Comparison of ENCODE assay signal across 21 cellular contexts in genomic region chr6:149218471-149218870, GRCh38.
DNase-seq lines count a peak whose midpoint lies in the region; ATAC-seq and TF ChIP-seq lines count a peak whose summit lies in the region.
"Had no signal": no experiment of that assay in that cellular context is flagged by ENCODE, and none has a peak within 500 bp of the region (broad histone marks: within the 10 kb centered on the region; RNA-seq: fewer than 3 reads in every experiment).

No MANE protein-coding gene starts in this region.

- H3K36me3 Mint-ChIP-seq in CD8-positive, alpha-beta T cell = no peaks in the 10 kb centered on the region
- peaks cover 5% of the 10 kb centered on the region for H3K36me3 Mint-ChIP-seq in activated T-helper 17 cell treated with anti-CD3 and anti-CD28 coated beads, Interleukin-2, amount 50 U/mL, for 72 hours (ENCODE audit: low read depth)

- ATAC-seq in activated CD4-positive, CD25-positive, alpha-beta regulatory T cell treated with anti-CD3 and anti-CD28 coated beads, Interleukin-2, amount 50 U/mL, for 24 hours = peak; percentile 19 to 42
- ATAC-seq in CD8-positive, alpha-beta T cell = no peak
- peak; percentile 64 for ATAC-seq in activated T-helper 17 cell treated with anti-CD3 and anti-CD28 coated beads, Interleukin-2, amount 50 U/mL, for 72 hours (replicated peaks)
- no peak for ATAC-seq in left cardiac atrium
- ATAC-seq: left colon; naive thymus-derived CD8-positive, alpha-beta T cell; PC-3 had no signal

- no peak overlapping the region for H3K4me3 Mint-ChIP-seq in CD8-positive, alpha-beta T cell
- peak overlapping the region; percentile 43 for H3K4me3 Mint-ChIP-seq in activated T-helper 17 cell treated with anti-CD3 and anti-CD28 coated beads, Interleukin-2, amount 50 U/mL, for 72 hours
- H3K4me3 Mint-ChIP-seq: naive thymus-derived CD8-positive, alpha-beta T cell had no signal

- no peak overlapping the region for H3K4me3 ChIP-seq in CD8-positive, alpha-beta T cell (ENCODE audit: low read depth, low read length)
- H3K4me3 ChIP-seq: sigmoid colon, tibial artery had no signal

- peaks cover 5% of the 10 kb centered on the region for H3K4me1 ChIP-seq in CD8-positive, alpha-beta T cell (ENCODE audit: insufficient read depth, low read length)
- H3K4me1 ChIP-seq: tibial artery had no signal

- no peak for DNase-seq in activated CD4-positive, CD25-positive, alpha-beta regulatory T cell treated with anti-CD3 and anti-CD28 coated beads, Interleukin-2, amount 50 U/mL, for 72 hours
- DNase-seq in CD8-positive, alpha-beta T cell = no peak
- DNase-seq in medulla oblongata (ENCODE audit: extremely low spot score) (peak; percentile 44), left cardiac atrium (no peak), NCI-H1048 (lab: John Stamatoyannopoulos, UW) (no peak)
- DNase-seq in effector CD8-positive, alpha-beta T cell (lab: John Stamatoyannopoulos, UW) = no peak
- DNase-seq: COR-L47; H7; Kasumi-1; left colon; naive thymus-derived CD8-positive, alpha-beta T cell; NCI-H1092; NCI-H2029; PC-3; SIG-M5; sigmoid colon; stimulated activated naive CD4-positive, alpha-beta T cell; tibial artery had no signal

- intact Hi-C loops in CD8-positive, alpha-beta T cell (cut with DNase I, micrococcal nuclease) = no loop called here
- intact Hi-C loops in left cardiac atrium (cut with DNase I) = no loop called here

- H3K9me3 ChIP-seq in CD8-positive, alpha-beta T cell (ENCODE audit: low read length) = no peaks in the 10 kb centered on the region
- H3K9me3 ChIP-seq: sigmoid colon, tibial artery had no signal

- H3K27ac ChIP-seq in CD8-positive, alpha-beta T cell (ENCODE audit: low read depth, low read length) = no peak overlapping the region
- H3K27ac ChIP-seq: 22Rv1, sigmoid colon, tibial artery had no signal

- POLR2A ChIA-PET in CD8-positive, alpha-beta T cell (lab: Charles Lee) = no interaction called here

- no peaks in the 10 kb centered on the region for H3K36me3 ChIP-seq in CD8-positive, alpha-beta T cell (ENCODE audit: insufficient read depth, low read length)
- H3K36me3 ChIP-seq: sigmoid colon, tibial artery had no signal

- no peaks in the 10 kb centered on the region for H3K27me3 Mint-ChIP-seq in CD8-positive, alpha-beta T cell (ENCODE audit: low read depth)
- H3K27me3 Mint-ChIP-seq in activated T-helper 17 cell treated with anti-CD3 and anti-CD28 coated beads, Interleukin-2, amount 50 U/mL, for 72 hours = no peaks in the 10 kb centered on the region
- H3K27me3 Mint-ChIP-seq: naive thymus-derived CD8-positive, alpha-beta T cell had no signal

- TF ChIP-seq CTCF in CD8-positive, alpha-beta T cell (IDR thresholded peaks at IDR 0.05) = no peak

- CTCF ChIA-PET in CD8-positive, alpha-beta T cell (lab: Charles Lee) = interaction anchor here (2.2 kb wide), 1 partner anchor 214 kb away, joined by 7 read pairs; no protein-coding TSS in a partner anchor

- no peaks in the 10 kb centered on the region for H3K9me3 Mint-ChIP-seq in CD8-positive, alpha-beta T cell
- peaks cover 3% of the 10 kb centered on the region for H3K9me3 Mint-ChIP-seq in activated T-helper 17 cell treated with anti-CD3 and anti-CD28 coated beads, Interleukin-2, amount 50 U/mL, for 72 hours

- peaks cover 16% of the 10 kb centered on the region for H3K4me1 Mint-ChIP-seq in CD8-positive, alpha-beta T cell (ENCODE audit: low read depth)
- H3K4me1 Mint-ChIP-seq in activated T-helper 17 cell treated with anti-CD3 and anti-CD28 coated beads, Interleukin-2, amount 50 U/mL, for 72 hours = peaks cover 23% of the 10 kb centered on the region

- H3K27ac Mint-ChIP-seq in CD8-positive, alpha-beta T cell = peak overlapping the region; percentile 3
- H3K27ac Mint-ChIP-seq in activated T-helper 17 cell treated with anti-CD3 and anti-CD28 coated beads, Interleukin-2, amount 50 U/mL, for 72 hours = peak overlapping the region; percentile 34

- no peaks in the 10 kb centered on the region for H3K27me3 ChIP-seq in CD8-positive, alpha-beta T cell (ENCODE audit: insufficient read depth, low read length)
- H3K27me3 ChIP-seq: sigmoid colon, tibial artery had no signal

Comparison
In these comparisons a context has a peak if more than half of its experiments do, and no peak if none do; other contexts are left out.
1. ATAC-seq: peak in activated CD4-positive, CD25-positive, alpha-beta regulatory T cell treated with anti-CD3 and anti-CD28 coated beads, Interleukin-2, amount 50 U/mL, for 24 hours (2 of 2) and activated T-helper 17 cell treated with anti-CD3 and anti-CD28 coated beads, Interleukin-2, amount 50 U/mL, for 72 hours (single experiment); none in CD8-positive, alpha-beta T cell (single experiment) and left cardiac atrium (0 of 2).